1 cellular context compared by ENCODE assay signal in genomic region chr11:128462802-128463385, GRCh38.
TF ChIP-seq lines count a peak whose summit lies in the region.

No MANE protein-coding gene starts in this region.

TF ChIP-seq in SK-N-SH treated with all-trans-retinoic acid at 6 μM for 48 hours, 23 proteins besides CTCF, POLR2A, EP300 and RAD21 (continued from another document):
- TF ChIP-seq ZFP3 (CRISPR knock-in tag; IDR thresholded peaks at IDR 0.05) (no peak), CSDC2 (CRISPR knock-in tag; IDR thresholded peaks at IDR 0.05) (no peak), POU6F1 (CRISPR knock-in tag; IDR thresholded peaks at IDR 0.05; ENCODE audit: borderline replicate concordance, low read depth) (no peak), BACH2 (CRISPR knock-in tag; IDR thresholded peaks at IDR 0.05; ENCODE audit: borderline replicate concordance) (no peak), TOX (CRISPR knock-in tag; IDR thresholded peaks at IDR 0.05; ENCODE audit: borderline replicate concordance) (no peak), ZNF8 (CRISPR knock-in tag; IDR thresholded peaks at IDR 0.05) (no peak)
- TF ChIP-seq, protein P1, sequence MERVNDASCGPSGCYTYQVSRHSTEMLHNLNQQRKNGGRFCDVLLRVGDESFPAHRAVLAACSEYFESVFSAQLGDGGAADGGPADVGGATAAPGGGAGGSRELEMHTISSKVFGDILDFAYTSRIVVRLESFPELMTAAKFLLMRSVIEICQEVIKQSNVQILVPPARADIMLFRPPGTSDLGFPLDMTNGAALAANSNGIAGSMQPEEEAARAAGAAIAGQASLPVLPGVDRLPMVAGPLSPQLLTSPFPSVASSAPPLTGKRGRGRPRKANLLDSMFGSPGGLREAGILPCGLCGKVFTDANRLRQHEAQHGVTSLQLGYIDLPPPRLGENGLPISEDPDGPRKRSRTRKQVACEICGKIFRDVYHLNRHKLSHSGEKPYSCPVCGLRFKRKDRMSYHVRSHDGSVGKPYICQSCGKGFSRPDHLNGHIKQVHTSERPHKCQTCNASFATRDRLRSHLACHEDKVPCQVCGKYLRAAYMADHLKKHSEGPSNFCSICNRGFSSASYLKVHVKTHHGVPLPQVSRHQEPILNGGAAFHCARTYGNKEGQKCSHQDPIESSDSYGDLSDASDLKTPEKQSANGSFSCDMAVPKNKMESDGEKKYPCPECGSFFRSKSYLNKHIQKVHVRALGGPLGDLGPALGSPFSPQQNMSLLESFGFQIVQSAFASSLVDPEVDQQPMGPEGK (CRISPR knock-in tag; IDR thresholded peaks at IDR 0.05; ENCODE audit: borderline replicate concordance) = no peak
TF ChIP-seq in SK-N-SH treated with all-trans-retinoic acid at 6 μM for 48 hours: peak in this region for 0.
